ENCODE assay signal across 2 cellular contexts in the genomic region with DNA sequence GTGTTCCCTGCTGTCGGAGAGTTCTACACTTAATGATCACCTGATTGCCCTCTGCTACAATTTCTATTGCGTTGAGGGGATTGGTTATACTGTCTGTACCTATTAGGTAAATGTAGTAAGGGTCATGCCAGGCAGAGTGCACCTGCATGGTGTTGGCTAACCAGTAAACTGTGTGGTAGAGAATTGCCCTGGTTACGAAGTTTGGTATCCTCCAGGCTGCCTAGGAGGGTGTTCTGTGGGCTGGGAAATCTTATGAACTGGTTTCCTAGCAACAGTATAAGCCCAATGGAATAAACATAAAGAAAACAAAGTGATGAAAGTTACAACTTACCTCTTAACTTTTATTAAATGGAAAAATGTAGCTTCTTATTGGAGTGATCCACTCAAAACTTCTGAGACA.
TF ChIP-seq lines count a peak whose summit lies in the region.

No MANE protein-coding gene starts in this region.

TF ChIP-seq in GM12878, 131 proteins besides CTCF, POLR2A, EP300 and RAD21 (continues in another document):
- TF ChIP-seq, protein P1, sequence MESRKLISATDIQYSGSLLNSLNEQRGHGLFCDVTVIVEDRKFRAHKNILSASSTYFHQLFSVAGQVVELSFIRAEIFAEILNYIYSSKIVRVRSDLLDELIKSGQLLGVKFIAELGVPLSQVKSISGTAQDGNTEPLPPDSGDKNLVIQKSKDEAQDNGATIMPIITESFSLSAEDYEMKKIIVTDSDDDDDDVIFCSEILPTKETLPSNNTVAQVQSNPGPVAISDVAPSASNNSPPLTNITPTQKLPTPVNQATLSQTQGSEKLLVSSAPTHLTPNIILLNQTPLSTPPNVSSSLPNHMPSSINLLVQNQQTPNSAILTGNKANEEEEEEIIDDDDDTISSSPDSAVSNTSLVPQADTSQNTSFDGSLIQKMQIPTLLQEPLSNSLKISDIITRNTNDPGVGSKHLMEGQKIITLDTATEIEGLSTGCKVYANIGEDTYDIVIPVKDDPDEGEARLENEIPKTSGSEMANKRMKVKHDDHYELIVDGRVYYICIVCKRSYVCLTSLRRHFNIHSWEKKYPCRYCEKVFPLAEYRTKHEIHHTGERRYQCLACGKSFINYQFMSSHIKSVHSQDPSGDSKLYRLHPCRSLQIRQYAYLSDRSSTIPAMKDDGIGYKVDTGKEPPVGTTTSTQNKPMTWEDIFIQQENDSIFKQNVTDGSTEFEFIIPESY (IDR thresholded peaks at IDR 0.05) = no peak
- TF ChIP-seq PAX5 (IDR thresholded peaks at IDR 0.05; ENCODE audit: borderline replicate concordance, low read depth, low read length) (no peak), FOXK2 (IDR thresholded peaks at IDR 0.05) (no peak), NR2C2 (IDR thresholded peaks at IDR 0.05; ENCODE audit: borderline replicate concordance, control insufficient read depth, insufficient read length, low read depth) (no peak), NBN (IDR thresholded peaks at IDR 0.05) (no peak), NR2C1 (IDR thresholded peaks at IDR 0.05) (no peak), POLR2AphosphoS2 (IDR thresholded peaks at IDR 0.05; ENCODE audit: low read depth, low read length) (no peak), HCFC1 (IDR thresholded peaks at IDR 0.05; ENCODE audit: low read length) (no peak), ZNF622 (IDR thresholded peaks at IDR 0.05) (no peak), SUZ12 (IDR thresholded peaks at IDR 0.05; ENCODE audit: unreplicated experiment) (no peak), SIN3A (IDR thresholded peaks at IDR 0.05; ENCODE audit: low read depth, low read length) (no peak)
- TF ChIP-seq, protein P2, sequence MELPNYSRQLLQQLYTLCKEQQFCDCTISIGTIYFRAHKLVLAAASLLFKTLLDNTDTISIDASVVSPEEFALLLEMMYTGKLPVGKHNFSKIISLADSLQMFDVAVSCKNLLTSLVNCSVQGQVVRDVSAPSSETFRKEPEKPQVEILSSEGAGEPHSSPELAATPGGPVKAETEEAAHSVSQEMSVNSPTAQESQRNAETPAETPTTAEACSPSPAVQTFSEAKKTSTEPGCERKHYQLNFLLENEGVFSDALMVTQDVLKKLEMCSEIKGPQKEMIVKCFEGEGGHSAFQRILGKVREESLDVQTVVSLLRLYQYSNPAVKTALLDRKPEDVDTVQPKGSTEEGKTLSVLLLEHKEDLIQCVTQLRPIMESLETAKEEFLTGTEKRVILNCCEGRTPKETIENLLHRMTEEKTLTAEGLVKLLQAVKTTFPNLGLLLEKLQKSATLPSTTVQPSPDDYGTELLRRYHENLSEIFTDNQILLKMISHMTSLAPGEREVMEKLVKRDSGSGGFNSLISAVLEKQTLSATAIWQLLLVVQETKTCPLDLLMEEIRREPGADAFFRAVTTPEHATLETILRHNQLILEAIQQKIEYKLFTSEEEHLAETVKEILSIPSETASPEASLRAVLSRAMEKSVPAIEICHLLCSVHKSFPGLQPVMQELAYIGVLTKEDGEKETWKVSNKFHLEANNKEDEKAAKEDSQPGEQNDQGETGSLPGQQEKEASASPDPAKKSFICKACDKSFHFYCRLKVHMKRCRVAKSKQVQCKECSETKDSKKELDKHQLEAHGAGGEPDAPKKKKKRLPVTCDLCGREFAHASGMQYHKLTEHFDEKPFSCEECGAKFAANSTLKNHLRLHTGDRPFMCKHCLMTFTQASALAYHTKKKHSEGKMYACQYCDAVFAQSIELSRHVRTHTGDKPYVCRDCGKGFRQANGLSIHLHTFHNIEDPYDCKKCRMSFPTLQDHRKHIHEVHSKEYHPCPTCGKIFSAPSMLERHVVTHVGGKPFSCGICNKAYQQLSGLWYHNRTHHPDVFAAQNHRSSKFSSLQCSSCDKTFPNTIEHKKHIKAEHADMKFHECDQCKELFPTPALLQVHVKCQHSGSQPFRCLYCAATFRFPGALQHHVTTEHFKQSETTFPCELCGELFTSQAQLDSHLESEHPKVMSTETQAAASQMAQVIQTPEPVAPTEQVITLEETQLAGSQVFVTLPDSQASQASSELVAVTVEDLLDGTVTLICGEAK (IDR thresholded peaks at IDR 0.05; ENCODE audit: borderline replicate concordance) = no peak
- TF ChIP-seq, protein P3, sequence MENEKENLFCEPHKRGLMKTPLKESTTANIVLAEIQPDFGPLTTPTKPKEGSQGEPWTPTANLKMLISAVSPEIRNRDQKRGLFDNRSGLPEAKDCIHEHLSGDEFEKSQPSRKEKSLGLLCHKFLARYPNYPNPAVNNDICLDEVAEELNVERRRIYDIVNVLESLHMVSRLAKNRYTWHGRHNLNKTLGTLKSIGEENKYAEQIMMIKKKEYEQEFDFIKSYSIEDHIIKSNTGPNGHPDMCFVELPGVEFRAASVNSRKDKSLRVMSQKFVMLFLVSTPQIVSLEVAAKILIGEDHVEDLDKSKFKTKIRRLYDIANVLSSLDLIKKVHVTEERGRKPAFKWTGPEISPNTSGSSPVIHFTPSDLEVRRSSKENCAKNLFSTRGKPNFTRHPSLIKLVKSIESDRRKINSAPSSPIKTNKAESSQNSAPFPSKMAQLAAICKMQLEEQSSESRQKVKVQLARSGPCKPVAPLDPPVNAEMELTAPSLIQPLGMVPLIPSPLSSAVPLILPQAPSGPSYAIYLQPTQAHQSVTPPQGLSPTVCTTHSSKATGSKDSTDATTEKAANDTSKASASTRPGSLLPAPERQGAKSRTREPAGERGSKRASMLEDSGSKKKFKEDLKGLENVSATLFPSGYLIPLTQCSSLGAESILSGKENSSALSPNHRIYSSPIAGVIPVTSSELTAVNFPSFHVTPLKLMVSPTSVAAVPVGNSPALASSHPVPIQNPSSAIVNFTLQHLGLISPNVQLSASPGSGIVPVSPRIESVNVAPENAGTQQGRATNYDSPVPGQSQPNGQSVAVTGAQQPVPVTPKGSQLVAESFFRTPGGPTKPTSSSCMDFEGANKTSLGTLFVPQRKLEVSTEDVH (IDR thresholded peaks at IDR 0.05; ENCODE audit: low read depth, partially characterized antibody) = no peak
- TF ChIP-seq, protein P4, sequence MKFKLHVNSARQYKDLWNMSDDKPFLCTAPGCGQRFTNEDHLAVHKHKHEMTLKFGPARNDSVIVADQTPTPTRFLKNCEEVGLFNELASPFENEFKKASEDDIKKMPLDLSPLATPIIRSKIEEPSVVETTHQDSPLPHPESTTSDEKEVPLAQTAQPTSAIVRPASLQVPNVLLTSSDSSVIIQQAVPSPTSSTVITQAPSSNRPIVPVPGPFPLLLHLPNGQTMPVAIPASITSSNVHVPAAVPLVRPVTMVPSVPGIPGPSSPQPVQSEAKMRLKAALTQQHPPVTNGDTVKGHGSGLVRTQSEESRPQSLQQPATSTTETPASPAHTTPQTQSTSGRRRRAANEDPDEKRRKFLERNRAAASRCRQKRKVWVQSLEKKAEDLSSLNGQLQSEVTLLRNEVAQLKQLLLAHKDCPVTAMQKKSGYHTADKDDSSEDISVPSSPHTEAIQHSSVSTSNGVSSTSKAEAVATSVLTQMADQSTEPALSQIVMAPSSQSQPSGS (IDR thresholded peaks at IDR 0.05; ENCODE audit: low read length) = no peak

TF ChIP-seq in HepG2, 621 proteins besides CTCF, POLR2A, EP300 and RAD21:
- TF ChIP-seq, protein P5, sequence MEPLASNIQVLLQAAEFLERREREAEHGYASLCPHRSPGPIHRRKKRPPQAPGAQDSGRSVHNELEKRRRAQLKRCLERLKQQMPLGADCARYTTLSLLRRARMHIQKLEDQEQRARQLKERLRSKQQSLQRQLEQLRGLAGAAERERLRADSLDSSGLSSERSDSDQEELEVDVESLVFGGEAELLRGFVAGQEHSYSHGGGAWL (CRISPR knock-in tag; IDR thresholded peaks at IDR 0.05) = no peak
- TF ChIP-seq PHF21A (CRISPR knock-in tag; IDR thresholded peaks at IDR 0.05) (no peak), XBP1 (CRISPR knock-in tag; IDR thresholded peaks at IDR 0.05) (no peak), TEAD3 (CRISPR knock-in tag; optimal IDR thresholded peaks at IDR 0.05; ENCODE audit: borderline replicate concordance) (no peak), ZNF781 (CRISPR knock-in tag; IDR thresholded peaks at IDR 0.05; ENCODE audit: borderline replicate concordance, not compliant biosample characterization) (no peak), ZNF138 (CRISPR knock-in tag; IDR thresholded peaks at IDR 0.05; ENCODE audit: low read depth) (no peak), GPN1 (CRISPR knock-in tag; IDR thresholded peaks at IDR 0.05; ENCODE audit: borderline replicate concordance) (no peak), ZNF121 (CRISPR knock-in tag; IDR thresholded peaks at IDR 0.05) (no peak)
- TF ChIP-seq, protein P6, sequence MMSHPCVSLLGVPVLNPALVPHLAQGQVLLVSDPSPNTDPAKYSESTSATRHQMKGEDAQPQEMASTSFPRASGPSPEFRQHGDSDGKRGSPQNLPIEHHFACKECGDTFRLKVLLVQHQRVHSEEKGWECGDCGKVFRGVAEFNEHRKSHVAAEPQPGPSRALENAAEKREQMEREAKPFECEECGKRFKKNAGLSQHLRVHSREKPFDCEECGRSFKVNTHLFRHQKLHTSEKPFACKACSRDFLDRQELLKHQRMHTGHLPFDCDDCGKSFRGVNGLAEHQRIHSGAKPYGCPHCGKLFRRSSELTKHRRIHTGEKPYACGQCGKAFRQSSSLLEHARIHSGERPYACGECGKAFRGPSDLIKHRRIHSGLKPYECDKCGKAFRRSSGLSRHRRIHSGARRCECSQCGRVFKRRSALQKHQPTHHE (CRISPR knock-in tag; IDR thresholded peaks at IDR 0.05; ENCODE audit: borderline replicate concordance) = no peak
- TF ChIP-seq, protein P7, sequence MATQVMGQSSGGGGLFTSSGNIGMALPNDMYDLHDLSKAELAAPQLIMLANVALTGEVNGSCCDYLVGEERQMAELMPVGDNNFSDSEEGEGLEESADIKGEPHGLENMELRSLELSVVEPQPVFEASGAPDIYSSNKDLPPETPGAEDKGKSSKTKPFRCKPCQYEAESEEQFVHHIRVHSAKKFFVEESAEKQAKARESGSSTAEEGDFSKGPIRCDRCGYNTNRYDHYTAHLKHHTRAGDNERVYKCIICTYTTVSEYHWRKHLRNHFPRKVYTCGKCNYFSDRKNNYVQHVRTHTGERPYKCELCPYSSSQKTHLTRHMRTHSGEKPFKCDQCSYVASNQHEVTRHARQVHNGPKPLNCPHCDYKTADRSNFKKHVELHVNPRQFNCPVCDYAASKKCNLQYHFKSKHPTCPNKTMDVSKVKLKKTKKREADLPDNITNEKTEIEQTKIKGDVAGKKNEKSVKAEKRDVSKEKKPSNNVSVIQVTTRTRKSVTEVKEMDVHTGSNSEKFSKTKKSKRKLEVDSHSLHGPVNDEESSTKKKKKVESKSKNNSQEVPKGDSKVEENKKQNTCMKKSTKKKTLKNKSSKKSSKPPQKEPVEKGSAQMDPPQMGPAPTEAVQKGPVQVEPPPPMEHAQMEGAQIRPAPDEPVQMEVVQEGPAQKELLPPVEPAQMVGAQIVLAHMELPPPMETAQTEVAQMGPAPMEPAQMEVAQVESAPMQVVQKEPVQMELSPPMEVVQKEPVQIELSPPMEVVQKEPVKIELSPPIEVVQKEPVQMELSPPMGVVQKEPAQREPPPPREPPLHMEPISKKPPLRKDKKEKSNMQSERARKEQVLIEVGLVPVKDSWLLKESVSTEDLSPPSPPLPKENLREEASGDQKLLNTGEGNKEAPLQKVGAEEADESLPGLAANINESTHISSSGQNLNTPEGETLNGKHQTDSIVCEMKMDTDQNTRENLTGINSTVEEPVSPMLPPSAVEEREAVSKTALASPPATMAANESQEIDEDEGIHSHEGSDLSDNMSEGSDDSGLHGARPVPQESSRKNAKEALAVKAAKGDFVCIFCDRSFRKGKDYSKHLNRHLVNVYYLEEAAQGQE (IDR thresholded peaks at IDR 0.05; ENCODE audit: borderline replicate concordance in 1 of 2, low read depth in 1 of 2, low read length in 2 of 2) = no peak
- TF ChIP-seq, protein P8, sequence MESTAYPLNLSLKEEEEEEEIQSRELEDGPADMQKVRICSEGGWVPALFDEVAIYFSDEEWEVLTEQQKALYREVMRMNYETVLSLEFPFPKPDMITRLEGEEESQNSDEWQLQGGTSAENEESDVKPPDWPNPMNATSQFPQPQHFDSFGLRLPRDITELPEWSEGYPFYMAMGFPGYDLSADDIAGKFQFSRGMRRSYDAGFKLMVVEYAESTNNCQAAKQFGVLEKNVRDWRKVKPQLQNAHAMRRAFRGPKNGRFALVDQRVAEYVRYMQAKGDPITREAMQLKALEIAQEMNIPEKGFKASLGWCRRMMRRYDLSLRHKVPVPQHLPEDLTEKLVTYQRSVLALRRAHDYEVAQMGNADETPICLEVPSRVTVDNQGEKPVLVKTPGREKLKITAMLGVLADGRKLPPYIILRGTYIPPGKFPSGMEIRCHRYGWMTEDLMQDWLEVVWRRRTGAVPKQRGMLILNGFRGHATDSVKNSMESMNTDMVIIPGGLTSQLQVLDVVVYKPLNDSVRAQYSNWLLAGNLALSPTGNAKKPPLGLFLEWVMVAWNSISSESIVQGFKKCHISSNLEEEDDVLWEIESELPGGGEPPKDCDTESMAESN (CRISPR knock-in tag; conservative IDR thresholded peaks at IDR 0.05) = no peak
- TF ChIP-seq, protein P9, sequence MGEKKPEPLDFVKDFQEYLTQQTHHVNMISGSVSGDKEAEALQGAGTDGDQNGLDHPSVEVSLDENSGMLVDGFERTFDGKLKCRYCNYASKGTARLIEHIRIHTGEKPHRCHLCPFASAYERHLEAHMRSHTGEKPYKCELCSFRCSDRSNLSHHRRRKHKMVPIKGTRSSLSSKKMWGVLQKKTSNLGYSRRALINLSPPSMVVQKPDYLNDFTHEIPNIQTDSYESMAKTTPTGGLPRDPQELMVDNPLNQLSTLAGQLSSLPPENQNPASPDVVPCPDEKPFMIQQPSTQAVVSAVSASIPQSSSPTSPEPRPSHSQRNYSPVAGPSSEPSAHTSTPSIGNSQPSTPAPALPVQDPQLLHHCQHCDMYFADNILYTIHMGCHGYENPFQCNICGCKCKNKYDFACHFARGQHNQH (CRISPR knock-in tag; IDR thresholded peaks at IDR 0.05) = no peak
- TF ChIP-seq, protein P10, sequence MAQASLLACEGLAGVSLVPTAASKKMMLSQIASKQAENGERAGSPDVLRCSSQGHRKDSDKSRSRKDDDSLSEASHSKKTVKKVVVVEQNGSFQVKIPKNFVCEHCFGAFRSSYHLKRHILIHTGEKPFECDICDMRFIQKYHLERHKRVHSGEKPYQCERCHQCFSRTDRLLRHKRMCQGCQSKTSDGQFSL (CRISPR knock-in tag; IDR thresholded peaks at IDR 0.05) = no peak
TF ChIP-seq in HepG2: peak in this region for 0.
